Comparison of ENCODE assay signal across 17 cellular contexts in genomic region chr19:38526430-38526829, GRCh38.
A peak's percentile ranks its signal among the peaks of the same experiment; 100 is the strongest.
DNase-seq lines count a peak whose midpoint lies in the region; ATAC-seq lines count a peak whose summit lies in the region.
"Had no signal": no experiment of that assay in that cellular context is flagged by ENCODE, and none has a peak within 500 bp of the region (broad histone marks: within the 10 kb centered on the region; RNA-seq: fewer than 3 reads in every experiment).

No MANE protein-coding gene starts in this region.

- H3K9me3 ChIP-seq in T-helper 17 cell (ENCODE audit: control insufficient read depth, low read length, poor library complexity, severe bottlenecking), result no peaks in the 10 kb centered on the region
- H3K9me3 ChIP-seq: BLaER1 treated with 17β-estradiol and CSF1 and Interleukin-3, amounts not matched to agents 10 nM and 100 nM had no signal

- peak overlapping the region; percentile 46 for H3K27ac Mint-ChIP-seq in activated CD4-positive, alpha-beta T cell treated with anti-CD3 and anti-CD28 coated beads, Interleukin-2, amount 10 ng/mL, durations not matched to agents 7 days and 5 days
- peak overlapping the region; percentile 49 for H3K27ac Mint-ChIP-seq in T-helper 17 cell
- H3K27ac Mint-ChIP-seq in stimulated activated effector memory CD8-positive, alpha-beta T cell treated with anti-CD3 and anti-CD28 coated beads, Interleukin-12 subunit alpha, Interleukin-12 subunit beta, amount 100 ng/mL, for 72 hours, result peak overlapping the region; percentile 20
- H3K27ac Mint-ChIP-seq: B cell; CD8-positive, alpha-beta T cell; GM23338 had no signal

- no peak overlapping the region for H3K4me3 Mint-ChIP-seq in activated CD4-positive, alpha-beta T cell treated with anti-CD3 and anti-CD28 coated beads, Interleukin-2, amount 10 ng/mL, durations not matched to agents 7 days and 5 days
- H3K4me3 Mint-ChIP-seq in T-helper 17 cell, result no peak overlapping the region
- H3K4me3 Mint-ChIP-seq in stimulated activated effector memory CD8-positive, alpha-beta T cell treated with anti-CD3 and anti-CD28 coated beads, Interleukin-12 subunit alpha, Interleukin-12 subunit beta, amount 100 ng/mL, for 72 hours, result no peak overlapping the region
- H3K4me3 Mint-ChIP-seq: B cell, GM23338 had no signal

- no peak for DNase-seq in activated CD4-positive, alpha-beta T cell treated with anti-CD3 and anti-CD28 coated beads, Interleukin-2, amount 10 ng/mL, durations not matched to agents 7 days and 5 days
- DNase-seq in activated CD4-positive, alpha-beta T cell treated with anti-CD3 and anti-CD28 coated beads for 1 hour, result no peak
- peak; percentile 19 for DNase-seq in H7
- DNase-seq in T-helper 17 cell, result no peak
- DNase-seq in stimulated activated effector memory CD8-positive, alpha-beta T cell treated with anti-CD3 and anti-CD28 coated beads, Interleukin-12 subunit alpha, Interleukin-12 subunit beta, amount 100 ng/mL, for 72 hours (ENCODE audit: low spot score in 2 of 2), result no peak
- no peak for DNase-seq in NCI-H1930 (lab: John Stamatoyannopoulos, UW)
- DNase-seq: Calu3; CD8-positive, alpha-beta T cell; DMS53; DND-41; EL had no signal

- H3K9me3 Mint-ChIP-seq in activated CD4-positive, alpha-beta T cell treated with anti-CD3 and anti-CD28 coated beads, Interleukin-2, amount 10 ng/mL, durations not matched to agents 7 days and 5 days, result no peaks in the 10 kb centered on the region
- H3K9me3 Mint-ChIP-seq in stimulated activated effector memory CD8-positive, alpha-beta T cell treated with anti-CD3 and anti-CD28 coated beads, Interleukin-12 subunit alpha, Interleukin-12 subunit beta, amount 100 ng/mL, for 72 hours, result no peaks in the 10 kb centered on the region
- H3K9me3 Mint-ChIP-seq: CD8-positive, alpha-beta T cell; GM23338 had no signal

- H3K27me3 ChIP-seq in H7 (ENCODE audit: control insufficient read depth, insufficient read depth, low read length), result no peaks in the 10 kb centered on the region
- H3K27me3 ChIP-seq: BLaER1 treated with 17β-estradiol and CSF1 and Interleukin-3, amounts not matched to agents 10 nM and 100 nM had no signal

- POLR2A ChIA-PET in activated CD4-positive, alpha-beta T cell treated with anti-CD3 and anti-CD28 coated beads, Interleukin-2, amount 10 ng/mL, durations not matched to agents 7 days and 5 days (lab: Charles Lee), result no interaction called here

- no peaks in the 10 kb centered on the region; the same call in none of the 2 replicates for H3K36me3 ChIP-seq in H7 (replicated peaks; ENCODE audit: control insufficient read depth, insufficient read depth, low read length)
- H3K36me3 ChIP-seq: BLaER1 treated with 17β-estradiol and CSF1 and Interleukin-3, amounts not matched to agents 10 nM and 100 nM had no signal

- no peak for ATAC-seq in T-helper 17 cell
- ATAC-seq in stimulated activated effector memory CD8-positive, alpha-beta T cell treated with anti-CD3 and anti-CD28 coated beads, Interleukin-12 subunit alpha, Interleukin-12 subunit beta, amount 100 ng/mL, for 72 hours, result no peak
- no peak for ATAC-seq in HG03442 (IDR thresholded peaks at IDR 0.05; ENCODE audit: unreplicated experiment)
- ATAC-seq: CD8-positive, alpha-beta T cell; GM12878; GM23338; HCT116 had no signal

- H3K4me1 Mint-ChIP-seq in activated CD4-positive, alpha-beta T cell treated with anti-CD3 and anti-CD28 coated beads, Interleukin-2, amount 10 ng/mL, durations not matched to agents 7 days and 5 days, result peaks cover 3% of the 10 kb centered on the region
- H3K4me1 Mint-ChIP-seq in T-helper 17 cell, result peaks cover 6% of the 10 kb centered on the region
- H3K4me1 Mint-ChIP-seq in stimulated activated effector memory CD8-positive, alpha-beta T cell treated with anti-CD3 and anti-CD28 coated beads, Interleukin-12 subunit alpha, Interleukin-12 subunit beta, amount 100 ng/mL, for 72 hours, result peaks cover 8% of the 10 kb centered on the region
- H3K4me1 Mint-ChIP-seq: B cell, GM23338 had no signal

- H3K4me3 ChIP-seq in H7 (ENCODE audit: insufficient read depth, low read depth, low read length), result no peak overlapping the region
- H3K4me3 ChIP-seq: BLaER1 treated with 17β-estradiol and CSF1 and Interleukin-3, amounts not matched to agents 10 nM and 100 nM; GM12878; GM23338 had no signal

- CTCF ChIA-PET in activated CD4-positive, alpha-beta T cell treated with anti-CD3 and anti-CD28 coated beads, Interleukin-2, amount 10 ng/mL, durations not matched to agents 7 days and 5 days (lab: Charles Lee), result no interaction called here

- peaks cover 2% of the 10 kb centered on the region for H3K27me3 Mint-ChIP-seq in activated CD4-positive, alpha-beta T cell treated with anti-CD3 and anti-CD28 coated beads, Interleukin-2, amount 10 ng/mL, durations not matched to agents 7 days and 5 days
- no peaks in the 10 kb centered on the region for H3K27me3 Mint-ChIP-seq in T-helper 17 cell

- H3K36me3 Mint-ChIP-seq in activated CD4-positive, alpha-beta T cell treated with anti-CD3 and anti-CD28 coated beads, Interleukin-2, amount 10 ng/mL, durations not matched to agents 7 days and 5 days (ENCODE audit: low read depth), result no peaks in the 10 kb centered on the region
- no peaks in the 10 kb centered on the region for H3K36me3 Mint-ChIP-seq in T-helper 17 cell (ENCODE audit: low read depth)
- peaks cover 40% of the 10 kb centered on the region for H3K36me3 Mint-ChIP-seq in stimulated activated effector memory CD8-positive, alpha-beta T cell treated with anti-CD3 and anti-CD28 coated beads, Interleukin-12 subunit alpha, Interleukin-12 subunit beta, amount 100 ng/mL, for 72 hours
- H3K36me3 Mint-ChIP-seq: CD8-positive, alpha-beta T cell had no signal
